Comparison of ENCODE assay signal across 2 cellular contexts in genomic region chr2:217919204-217919603, GRCh38.
TF ChIP-seq lines count a peak whose summit lies in the region.

No MANE protein-coding gene starts in this region.

TF ChIP-seq in GM23338, 12 proteins besides CTCF, POLR2A, EP300 and RAD21 (continued from another document):
- no peak for TF ChIP-seq ETS1 (IDR thresholded peaks at IDR 0.05)
- no peak for TF ChIP-seq ZNF462 (CRISPR knock-in tag; IDR thresholded peaks at IDR 0.05)
- TF ChIP-seq REST (IDR thresholded peaks at IDR 0.05; ENCODE audit: unreplicated experiment), result no peak
- TF ChIP-seq ZNF114 (CRISPR knock-in tag; IDR thresholded peaks at IDR 0.05), result no peak
TF ChIP-seq in GM23338: peak in this region for 0.

TF ChIP-seq in HepG2, 621 proteins besides CTCF, POLR2A, EP300 and RAD21 (continued from another document):
- TF ChIP-seq ZNF687 (CRISPR knock-in tag; IDR thresholded peaks at IDR 0.05) (peak; percentile 9; the same call in 1 of the 2 replicates), ZNF883 (CRISPR knock-in tag; IDR thresholded peaks at IDR 0.05; ENCODE audit: not compliant biosample characterization) (peak; percentile 22)
